19 cellular contexts compared by ENCODE assay signal in genomic region chr2:127011136-127011740, GRCh38.
"Had no signal": no experiment of that assay in that cellular context is flagged by ENCODE, and none has a peak within 500 bp of the region (broad histone marks: within the 10 kb centered on the region; RNA-seq: fewer than 3 reads in every experiment).

No MANE protein-coding gene starts in this region.

- H3K4me1 ChIP-seq: adrenal gland, gastroesophageal sphincter, parathyroid adenoma, right lobe of liver, tibial artery had no signal

- ATAC-seq: activated naive CD4-positive, alpha-beta T cell treated with anti-CD3 and anti-CD28 coated beads, Interleukin-2, amount 50 U/mL, for 72 hours; activated T-helper 17 cell treated with anti-CD3 and anti-CD28 coated beads, Interleukin-2, amount 50 U/mL, for 72 hours; gastroesophageal sphincter; left ventricle myocardium superior; natural killer cell; right lobe of liver; stimulated activated effector memory CD8-positive, alpha-beta T cell treated with anti-CD3 and anti-CD28 coated beads, Interleukin-12 subunit alpha, Interleukin-12 subunit beta, amount 100 ng/mL, for 72 hours; stimulated activated naive CD8-positive, alpha-beta T cell treated with anti-CD3 and anti-CD28 coated beads, Interleukin-15, amount 100 ng/mL, for 72 hours had no signal

- H3K27me3 ChIP-seq: right lobe of liver had no signal

- H3K9ac ChIP-seq: parathyroid adenoma had no signal

- H3K36me3 ChIP-seq: adrenal gland, gastroesophageal sphincter, neutrophil, right lobe of liver, tibial artery had no signal

- H3K9me3 ChIP-seq: adrenal gland, gastroesophageal sphincter, neutrophil, right lobe of liver had no signal

- H3K4me3 ChIP-seq: adrenal gland, coronary artery, gastroesophageal sphincter, right lobe of liver, tibial artery had no signal

- H3K79me2 ChIP-seq: parathyroid adenoma had no signal

- H3K27ac ChIP-seq: adrenal gland, coronary artery, gastroesophageal sphincter, neutrophil, parathyroid adenoma, right lobe of liver, tibial artery had no signal

- DNase-seq: activated T-cell treated with anti-CD3 and anti-CD28 coated beads, Interleukin-2, amount 50 U/mL, for 24 hours; adrenal gland; hypothalamus; left ventricle myocardium superior; midbrain; natural killer cell; right lobe of liver; small intestine; stimulated activated CD4-positive, alpha-beta T cell treated with anti-CD3 and anti-CD28 coated beads, Interleukin-2, amount 100 ng/mL, for 24 hours; stimulated activated naive CD8-positive, alpha-beta T cell treated with anti-CD3 and anti-CD28 coated beads, Interleukin-15, amount 100 ng/mL, for 72 hours; T-helper 1 cell; tibial artery had no signal

- H2AFZ ChIP-seq: parathyroid adenoma had no signal
